Comparison of ENCODE assay signal across 8 cellular contexts in genomic region chr11:65833297-65834030, GRCh38. TPM values are rescaled to one million over a fixed set of nuclear protein-coding genes. Genes with fewer than 3 reads are reported as not detected.
DNase-seq lines count a peak whose midpoint lies in the region; ATAC-seq and TF ChIP-seq lines count a peak whose summit lies in the region.

SNX32 (plus strand) TSS chr11:65833963; CDS start chr11:65834066, 103 bp downstream.

- H3K4me3 ChIP-seq in GM12875 (ENCODE audit: low read depth, low read length) (peak within 1 kb of the TSS; percentile 80), spleen (peak within 1 kb of the TSS; percentile 49 to 88 (median 60))

- intact Hi-C loops in spleen (cut with DNase I; ENCODE audit: low total_unique reads), result no loop called here

- TF ChIP-seq CTCF in GM12875 (IDR thresholded peaks at IDR 0.05; ENCODE audit: borderline replicate concordance, insufficient read depth, low read depth, low read length) (no peak), WTC11 (IDR thresholded peaks at IDR 0.05) (no peak), spleen (IDR thresholded peaks at IDR 0.05 in 8 of 11, conservative IDR thresholded peaks at IDR 0.05 in 3 of 11) (peak in 3 of 11 experiments; percentile 8 to 17 (median 9))

- peaks cover 5% of the 10 kb centered on the region; the same call in 1 of the 2 replicates for H3K9me3 Mint-ChIP-seq in WTC11

- CTCF ChIA-PET in WTC11 (lab: Charles Lee), result interaction anchor here (0.7 to 4.1 kb wide), 18 partner anchors 15 to 1907 kb away, joined by 3 to 35 read pairs (median 5); partner anchors contain the start of genes CCDC85B, FIBP, KAT5 and MUS81

- peak; percentile 86 to 94 for DNase-seq in NCI-H2081 (lab: John Stamatoyannopoulos, UW)
- peak; percentile 97 for DNase-seq in WTC11 (ENCODE audit: low spot score)
- DNase-seq in cerebellar cortex (ENCODE audit: low spot score), result peak; percentile 94
- DNase-seq in islet precursor cell, result peak; percentile 97
- DNase-seq in spleen, result peak; percentile 96
- DNase-seq in RKO (ENCODE audit: low spot score), result no peak

- POLR2A ChIA-PET in WTC11 (lab: Charles Lee), result interaction anchor here (0.6 to 2.4 kb wide), 5 partner anchors 14 to 30 kb away, joined by 3 to 16 read pairs (median 3); partner anchors contain the start of gene MUS81

- peaks cover 0 to 8% (median 0%) of the 10 kb centered on the region in 7 donors for H3K27me3 ChIP-seq in spleen (replicated peaks in 1 of 7)

- peak within 1 kb of the TSS; percentile 62 to 89 (median 76) for H3K27ac ChIP-seq in spleen

- ATAC-seq in HG02884 (IDR thresholded peaks at IDR 0.05; ENCODE audit: unreplicated experiment) (peak; percentile 69), WTC11 (peak; percentile 97)

- no peaks in the 10 kb centered on the region for H3K36me3 ChIP-seq in spleen

- no peak within 1 kb of the TSS for H3K4me3 Mint-ChIP-seq in WTC11

- no peaks in the 10 kb centered on the region for H3K36me3 Mint-ChIP-seq in WTC11

- peaks cover 19% of the 10 kb centered on the region for H3K27me3 Mint-ChIP-seq in WTC11 (ENCODE audit: low read depth)

- no peak for TF ChIP-seq POLR2A in spleen (IDR thresholded peaks at IDR 0.05)

- peaks cover 4 to 24% (median 16%) of the 10 kb centered on the region in 6 donors for H3K4me1 ChIP-seq in spleen

- no peaks in the 10 kb centered on the region for H3K9me3 ChIP-seq in spleen

- peaks cover 10% of the 10 kb centered on the region for H3K4me1 Mint-ChIP-seq in WTC11

- 0 to 1% (median 1%) methylated on average over 44 to 63 of the region's 63 CpGs for WGBS in spleen, 5 donors

- no peak within 1 kb of the TSS for H3K27ac Mint-ChIP-seq in WTC11

TF ChIP-seq in WTC11, 78 proteins besides CTCF, POLR2A, EP300 and RAD21 (continues in another document):
- peak; percentile 85; the same call in 1 of the 2 replicates for TF ChIP-seq TP53 (CRISPR knock-in tag; IDR thresholded peaks at IDR 0.05)
- TF ChIP-seq FOXP4 (CRISPR knock-in tag; IDR thresholded peaks at IDR 0.05), result 0 out of 2 replicates have a peak, but pooled peaks have one; percentile 59
- peak; percentile 89 for TF ChIP-seq SMAD3 (CRISPR knock-in tag; IDR thresholded peaks at IDR 0.05; ENCODE audit: borderline replicate concordance)
- peak; percentile 88 for TF ChIP-seq ETV6 (CRISPR knock-in tag; IDR thresholded peaks at IDR 0.05)
- TF ChIP-seq ARID4B (CRISPR knock-in tag; IDR thresholded peaks at IDR 0.05; ENCODE audit: borderline replicate concordance), result peak; percentile 45; the same call in 1 of the 2 replicates
- TF ChIP-seq ZNF423 (CRISPR knock-in tag; IDR thresholded peaks at IDR 0.05), result no peak
- TF ChIP-seq ZNF425 (CRISPR knock-in tag; conservative IDR thresholded peaks at IDR 0.05), result no peak
- TF ChIP-seq NR2C2 (CRISPR knock-in tag; IDR thresholded peaks at IDR 0.05), result peak; percentile 53; the same call in 1 of the 2 replicates
- peak; percentile 71; the same call in 1 of the 2 replicates for TF ChIP-seq MYBL2 (CRISPR knock-in tag; IDR thresholded peaks at IDR 0.05)
- 0 out of 2 replicates have a peak, but pooled peaks have one; percentile 52 for TF ChIP-seq CBFB (CRISPR knock-in tag; IDR thresholded peaks at IDR 0.05; ENCODE audit: low read depth)
- peak; percentile 81; the same call in 1 of the 2 replicates for TF ChIP-seq ZNF281 (CRISPR knock-in tag; IDR thresholded peaks at IDR 0.05)
- TF ChIP-seq TEAD1 (CRISPR knock-in tag; IDR thresholded peaks at IDR 0.05), result no peak; the same call in 1 of the 2 replicates
- TF ChIP-seq GRHL2 (CRISPR knock-in tag; IDR thresholded peaks at IDR 0.05; ENCODE audit: insufficient replicate concordance, severe bottlenecking), result no peak
- 0 out of 2 replicates have a peak, but pooled peaks have one; percentile 34 for TF ChIP-seq ESRRA (CRISPR knock-in tag; IDR thresholded peaks at IDR 0.05; ENCODE audit: borderline replicate concordance)
- no peak for TF ChIP-seq IRF2 (CRISPR knock-in tag; IDR thresholded peaks at IDR 0.05; ENCODE audit: borderline replicate concordance, low read depth)
- peak; percentile 81; the same call in 1 of the 2 replicates for TF ChIP-seq FOXK1 (CRISPR knock-in tag; IDR thresholded peaks at IDR 0.05)
- no peak for TF ChIP-seq JUN (CRISPR knock-in tag; IDR thresholded peaks at IDR 0.05)

RNA-seq across cellular contexts. Expression of gene SNX32, which starts in this region (rescaled TPM):
- total RNA-seq in WTC11 (2021) (2.2 to 3.4 TPM (median 2.9 TPM) in 3 replicates), spleen (1 to 10 TPM in 2 of 7 donors, under 1 TPM in 3, not detected in 2; 0.22 to 1.2 (median 0.77) TPM)
- 1 to 10 TPM in 1 of 3 donors, under 1 TPM in 2; 0.45 to 1.5 (median 0.89) TPM for polyA plus RNA-seq in spleen
